19 cellular contexts compared by ENCODE assay signal in genomic region chr2:108920686-108921085, GRCh38.
"Had no signal": no experiment of that assay in that cellular context is flagged by ENCODE, and none has a peak within 500 bp of the region (broad histone marks: within the 10 kb centered on the region; RNA-seq: fewer than 3 reads in every experiment).

No MANE protein-coding gene starts in this region.

- H3K36me3 ChIP-seq: gastrocnemius medialis, heart right ventricle, suprapubic skin, thyroid gland, upper lobe of right lung, vagina had no signal

- H3K36me3 Mint-ChIP-seq: natural killer cell; stimulated activated naive B cell treated with anti-CD40 and anti-IgM and Interleukin-4, amounts not matched to agents 10 μg/mL and 1 μg/mL and 100 μg/mL, for 72 hours had no signal

- H3K4me1 Mint-ChIP-seq: natural killer cell; stimulated activated naive B cell treated with anti-CD40 and anti-IgM and Interleukin-4, amounts not matched to agents 10 μg/mL and 1 μg/mL and 100 μg/mL, for 72 hours had no signal

- H3K9me3 Mint-ChIP-seq: natural killer cell; stimulated activated naive B cell treated with anti-CD40 and anti-IgM and Interleukin-4, amounts not matched to agents 10 μg/mL and 1 μg/mL and 100 μg/mL, for 72 hours had no signal

- H3K27me3 ChIP-seq: gastrocnemius medialis, suprapubic skin, thyroid gland, upper lobe of right lung, vagina had no signal

- H3K27me3 Mint-ChIP-seq: stimulated activated naive B cell treated with anti-CD40 and anti-IgM and Interleukin-4, amounts not matched to agents 10 μg/mL and 1 μg/mL and 100 μg/mL, for 72 hours had no signal

- ATAC-seq: esophagus mucosa; gastrocnemius medialis; heart right ventricle; left lobe of liver; natural killer cell; sciatic nerve; stimulated activated naive B cell treated with anti-CD40 and anti-IgM and Interleukin-4, amounts not matched to agents 10 μg/mL and 1 μg/mL and 100 μg/mL, for 72 hours; upper lobe of right lung had no signal

- H3K4me3 Mint-ChIP-seq: natural killer cell; stimulated activated naive B cell treated with anti-CD40 and anti-IgM and Interleukin-4, amounts not matched to agents 10 μg/mL and 1 μg/mL and 100 μg/mL, for 72 hours had no signal

- DNase-seq: effector memory CD4-positive, alpha-beta T cell; gastrocnemius medialis; heart right ventricle; hypothalamus; mammary epithelial cell; natural killer cell; occipital lobe; stimulated activated CD4-positive, alpha-beta T cell treated with anti-CD3 and anti-CD28 coated beads, Interleukin-2, amount 100 ng/mL, for 24 hours; stimulated activated CD4-positive, alpha-beta T cell treated with anti-CD3 and anti-CD28 coated beads, Interleukin-4, amount 100 ng/mL, for 4 hours; stimulated activated naive B cell treated with anti-CD40 and anti-IgM and Interleukin-4, amounts not matched to agents 10 μg/mL and 1 μg/mL and 100 μg/mL, for 72 hours; thyroid gland had no signal

- H3K27ac ChIP-seq: gastrocnemius medialis, heart right ventricle, parathyroid adenoma, suprapubic skin, thyroid gland, upper lobe of right lung, vagina had no signal

- H3K4me3 ChIP-seq: gastrocnemius medialis, heart right ventricle, skin epidermis, suprapubic skin, thyroid gland, upper lobe of right lung, vagina had no signal

- H3K9me3 ChIP-seq: gastrocnemius medialis, heart right ventricle, suprapubic skin, thyroid gland, upper lobe of right lung, vagina had no signal

- H3K4me1 ChIP-seq: gastrocnemius medialis, heart right ventricle, parathyroid adenoma, thyroid gland, upper lobe of right lung had no signal

- H3K27ac Mint-ChIP-seq: natural killer cell; stimulated activated naive B cell treated with anti-CD40 and anti-IgM and Interleukin-4, amounts not matched to agents 10 μg/mL and 1 μg/mL and 100 μg/mL, for 72 hours had no signal
